ENCODE assay signal across 1 cellular context in the genomic region with DNA sequence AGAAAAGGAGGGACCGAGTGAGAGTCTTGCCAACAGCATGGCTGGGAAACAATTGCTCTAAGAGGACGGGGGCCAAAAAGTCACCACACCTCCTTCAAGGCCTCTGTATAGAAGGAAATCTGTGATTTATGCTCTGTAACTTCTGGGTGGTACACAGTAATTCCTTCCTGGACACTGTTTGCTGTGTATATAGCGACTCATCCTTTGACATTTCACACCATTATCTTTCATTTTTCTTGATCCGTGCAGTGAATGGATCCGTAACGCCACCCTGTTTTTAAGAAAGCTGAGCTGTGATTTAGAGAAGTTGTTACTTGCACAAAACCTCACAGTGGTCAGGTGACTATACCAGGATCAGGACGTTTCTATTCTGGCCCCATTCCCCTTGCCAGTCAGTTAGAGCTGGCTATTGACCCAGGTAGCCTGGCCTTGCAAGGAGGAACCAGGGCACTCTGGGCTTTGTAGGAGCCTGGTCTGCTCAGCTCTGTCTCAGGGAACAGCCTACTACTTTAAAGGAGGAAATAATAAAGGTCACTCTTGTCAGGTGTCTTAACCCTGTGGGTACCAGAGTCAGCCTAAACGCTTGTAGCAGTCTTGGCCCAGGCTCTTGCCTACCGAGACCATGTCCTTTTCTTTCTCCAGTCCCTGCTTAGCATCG.
TF ChIP-seq lines count a peak whose summit lies in the region.

No MANE protein-coding gene starts in this region.

TF ChIP-seq in WTC11, 78 proteins besides CTCF, POLR2A, EP300 and RAD21 (continued from another document):
- TF ChIP-seq ARID4B (CRISPR knock-in tag; IDR thresholded peaks at IDR 0.05; ENCODE audit: borderline replicate concordance) = no peak
- no peak for TF ChIP-seq GRHL2 (CRISPR knock-in tag; IDR thresholded peaks at IDR 0.05; ENCODE audit: insufficient replicate concordance, severe bottlenecking)
